In the genomic region with DNA sequence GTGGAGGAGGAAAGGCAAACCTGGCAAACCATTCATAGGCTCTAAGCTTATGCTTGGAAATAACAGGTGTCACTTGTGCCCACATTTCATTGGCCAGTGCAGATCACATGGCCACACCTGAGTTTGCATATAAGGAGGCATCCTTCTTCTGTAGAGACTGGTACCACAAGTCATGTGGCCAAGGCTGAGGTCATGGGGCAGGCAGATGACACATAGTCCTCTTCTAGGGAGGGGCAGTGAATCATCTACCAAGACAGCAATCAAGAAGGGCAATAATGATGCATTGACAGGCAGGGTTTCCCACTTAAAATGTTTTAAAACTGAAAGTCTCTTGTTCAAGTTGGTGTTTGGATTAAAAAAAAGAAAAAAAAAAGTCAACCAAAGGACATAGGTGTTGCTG, we compare ENCODE assay signal across 12 cellular contexts.
DNase-seq lines count a peak whose midpoint lies in the region; ATAC-seq and TF ChIP-seq lines count a peak whose summit lies in the region.
"Had no signal": no experiment of that assay in that cellular context is flagged by ENCODE, and none has a peak within 500 bp of the region (broad histone marks: within the 10 kb centered on the region; RNA-seq: fewer than 3 reads in every experiment).

No MANE protein-coding gene starts in this region.

- H3K79me2 ChIP-seq in PC-3 (ENCODE audit: low read length) = no peaks in the 10 kb centered on the region

- no peaks in the 10 kb centered on the region for H3K9me2 ChIP-seq in PC-3 (replicated peaks; ENCODE audit: low read length)

- BruUV-seq in PC-3 (replicated peaks; lab: Mats Ljungman, UMichigan) = no TSS peak

- H3K27me3 Mint-ChIP-seq in activated naive CD8-positive, alpha-beta T cell treated with anti-CD3 and anti-CD28 coated beads, Interleukin-2, amount 50 U/mL, for 24 hours = no peaks in the 10 kb centered on the region

- intact Hi-C loops in PC-3 (cut with micrococcal nuclease) = no loop called here

- TF ChIP-seq CTCF in PC-3 (conservative IDR thresholded peaks at IDR 0.05; ENCODE audit: low read depth, low read length) = no peak

- CTCF ChIA-PET in PC-3 (lab: Charles Lee) = no interaction called here

- no peak overlapping the region for H3K4me3 Mint-ChIP-seq in activated naive CD8-positive, alpha-beta T cell treated with anti-CD3 and anti-CD28 coated beads, Interleukin-2, amount 50 U/mL, for 24 hours

- peak; percentile 3; the same call in 1 of the 2 replicates for ATAC-seq in PC-3
- peak; percentile 93 for ATAC-seq in activated naive CD8-positive, alpha-beta T cell treated with anti-CD3 and anti-CD28 coated beads, Interleukin-2, amount 50 U/mL, for 24 hours
- ATAC-seq in GM21526 (IDR thresholded peaks at IDR 0.05; ENCODE audit: low FRiP score, unreplicated experiment) = no peak

- no peaks in the 10 kb centered on the region for H4K20me1 ChIP-seq in PC-3 (ENCODE audit: low read length)

- H3K27ac ChIP-seq in PC-3 (ENCODE audit: low read length) = peak overlapping the region; percentile 5; the same call in 1 of the 2 replicates
- H3K27ac ChIP-seq: neutrophil had no signal

- no peak overlapping the region for H2AFZ ChIP-seq in PC-3 (ENCODE audit: low read length)

- no peaks in the 10 kb centered on the region for H3K9me3 ChIP-seq in PC-3 (ENCODE audit: low read length)
- H3K9me3 ChIP-seq: neutrophil, tibial nerve had no signal

- peaks cover 5% of the 10 kb centered on the region; the same call in 1 of the 2 replicates for H3K36me3 ChIP-seq in PC-3 (ENCODE audit: low read depth, low read length)
- H3K36me3 ChIP-seq: neutrophil had no signal

- H3K4me2 ChIP-seq in PC-3 (ENCODE audit: low read length) = no peak overlapping the region

- POLR2A ChIA-PET in PC-3 (lab: Charles Lee; ENCODE audit: unreplicated experiment) = interaction anchor here (0.5 to 0.6 kb wide), 2 partner anchors 27 to 1471 kb away, joined by 3 read pairs; no protein-coding TSS in a partner anchor

- H3K27me3 ChIP-seq in PC-3 (ENCODE audit: low read length) = no peaks in the 10 kb centered on the region
- H3K27me3 ChIP-seq: neutrophil, tibial nerve had no signal

- H3K4me3 ChIP-seq in PC-3 (ENCODE audit: low read length) = no peak overlapping the region
- H3K4me3 ChIP-seq: tibial nerve had no signal

- peak; percentile 22 for DNase-seq in NK-92 treated with Interleukin-12 subunit alpha and Interleukin-12 subunit beta, amount 100 ng/mL, for 24 hours (lab: John Stamatoyannopoulos, UW)
- DNase-seq in NK-92 (lab: John Stamatoyannopoulos, UW; ENCODE audit: unreplicated experiment) = no peak
- DNase-seq in PC-3 = peak; percentile 94
- peak; percentile 30 for DNase-seq in activated naive CD8-positive, alpha-beta T cell treated with anti-CD3 and anti-CD28 coated beads, Interleukin-2, amount 50 U/mL, for 24 hours
- peak; percentile 21 for DNase-seq in stimulated activated CD4-positive, alpha-beta T cell treated with anti-CD3 and anti-CD28 coated beads, Interleukin-4, amount 100 ng/mL, for 24 hours
- no peak for DNase-seq in SK-N-DZ (ENCODE audit: low spot score)
- DNase-seq in dedifferentiated amniotic fluid mesenchymal stem cell (ENCODE audit: extremely low spot score) = no peak
- DNase-seq: NCI-H2171 treated with DMSO at 0.1 percent for 48 hours, SIG-M5 had no signal

- H3K9ac ChIP-seq in PC-3 (ENCODE audit: low read length) = no peak overlapping the region

- no peaks in the 10 kb centered on the region for H3F3A ChIP-seq in PC-3 (ENCODE audit: low read length, unreplicated experiment)

- no peaks in the 10 kb centered on the region for H3K9me3 Mint-ChIP-seq in activated naive CD8-positive, alpha-beta T cell treated with anti-CD3 and anti-CD28 coated beads, Interleukin-2, amount 50 U/mL, for 24 hours

- peaks cover 34% of the 10 kb centered on the region for H3K4me1 ChIP-seq in PC-3 (ENCODE audit: insufficient read depth, low read length)

- H3K4me1 Mint-ChIP-seq in activated naive CD8-positive, alpha-beta T cell treated with anti-CD3 and anti-CD28 coated beads, Interleukin-2, amount 50 U/mL, for 24 hours = peaks cover 25% of the 10 kb centered on the region

- H3K36me3 Mint-ChIP-seq in activated naive CD8-positive, alpha-beta T cell treated with anti-CD3 and anti-CD28 coated beads, Interleukin-2, amount 50 U/mL, for 24 hours (ENCODE audit: low read depth) = peaks cover 19% of the 10 kb centered on the region

- H3K27ac Mint-ChIP-seq in activated naive CD8-positive, alpha-beta T cell treated with anti-CD3 and anti-CD28 coated beads, Interleukin-2, amount 50 U/mL, for 24 hours = no peak overlapping the region

Comparison
In these comparisons a context has a peak if more than half of its experiments do, and no peak if none do; other contexts are left out.
1. DNase-seq: peak in NK-92 treated with Interleukin-12 subunit alpha and Interleukin-12 subunit beta, amount 100 ng/mL, for 24 hours (single experiment), PC-3 (single experiment), activated naive CD8-positive, alpha-beta T cell treated with anti-CD3 and anti-CD28 coated beads, Interleukin-2, amount 50 U/mL, for 24 hours (single experiment) and stimulated activated CD4-positive, alpha-beta T cell treated with anti-CD3 and anti-CD28 coated beads, Interleukin-4, amount 100 ng/mL, for 24 hours (single experiment); none in NK-92 (single experiment), SK-N-DZ (single experiment) and dedifferentiated amniotic fluid mesenchymal stem cell (single experiment).